22 cellular contexts compared by ENCODE assay signal in genomic region chr1:114729782-114730181, GRCh38. TPM values are rescaled to one million over a fixed set of nuclear protein-coding genes. Genes with fewer than 3 reads are reported as not detected.
DNase-seq lines count a peak whose midpoint lies in the region; ATAC-seq and TF ChIP-seq lines count a peak whose summit lies in the region.
"Had no signal": no experiment of that assay in that cellular context is flagged by ENCODE, and none has a peak within 500 bp of the region (broad histone marks: within the 10 kb centered on the region; RNA-seq: fewer than 3 reads in every experiment).

No MANE protein-coding gene starts in this region.

- no peak overlapping the region for H3K27ac ChIP-seq in Panc1 (ENCODE audit: low read length)
- peak overlapping the region; percentile 74 for H3K27ac ChIP-seq in subcutaneous abdominal adipose tissue (ENCODE audit: low read depth, low read length)
- H3K27ac ChIP-seq: HL-60, KMS-11, RWPE1 had no signal

- no peaks in the 10 kb centered on the region for H3K9me3 Mint-ChIP-seq in activated naive CD8-positive, alpha-beta T cell (ENCODE audit: low read depth)
- no peaks in the 10 kb centered on the region for H3K9me3 Mint-ChIP-seq in activated naive CD8-positive, alpha-beta T cell treated with anti-CD3 and anti-CD28 coated beads for 36 hours
- H3K9me3 Mint-ChIP-seq: GM23338 had no signal

- H3K4me3 ChIP-seq in Panc1 (ENCODE audit: low read depth in 2 of 2, low read length in 2 of 2) (no peak overlapping the region), subcutaneous abdominal adipose tissue (ENCODE audit: low read depth in 1 of 5, low read length in 5 of 5) (no peak overlapping the region)
- H3K4me3 ChIP-seq: GM23338 had no signal

- TF ChIP-seq POLR2A in erythroblast (IDR thresholded peaks at IDR 0.05; ENCODE audit: low read length): no peak

- no peaks in the 10 kb centered on the region for H3K27me3 ChIP-seq in Panc1 (ENCODE audit: control insufficient read depth, insufficient read depth, low read length)
- no peaks in the 10 kb centered on the region for H3K27me3 ChIP-seq in subcutaneous abdominal adipose tissue (ENCODE audit: control insufficient read depth in 5 of 5, insufficient read depth in 4 of 5, low read length in 5 of 5)

- peaks cover 7% of the 10 kb centered on the region for H3K36me3 Mint-ChIP-seq in activated naive CD8-positive, alpha-beta T cell
- H3K36me3 Mint-ChIP-seq in activated naive CD8-positive, alpha-beta T cell treated with anti-CD3 and anti-CD28 coated beads for 36 hours: peaks cover 38% of the 10 kb centered on the region

- no peak for ATAC-seq in Panc1
- ATAC-seq in GM21390 (IDR thresholded peaks at IDR 0.05; ENCODE audit: unreplicated experiment): no peak
- ATAC-seq: GM23338 had no signal

- H3K9ac ChIP-seq in subcutaneous abdominal adipose tissue (ENCODE audit: low read length in 5 of 5): no peak overlapping the region
- H3K9ac ChIP-seq: KMS-11 had no signal

- intact Hi-C loops in Panc1 (cut with micrococcal nuclease; ENCODE audit: unreplicated experiment): no loop called here

- in situ Hi-C loops in Panc1 (cut with HindIII; ENCODE audit: low pct_unique_long_range_greater_than_20kb, low sequenced_read_pairs): no loop called here

- H3K4me3 Mint-ChIP-seq in activated naive CD8-positive, alpha-beta T cell: no peak overlapping the region
- H3K4me3 Mint-ChIP-seq in activated naive CD8-positive, alpha-beta T cell treated with anti-CD3 and anti-CD28 coated beads for 36 hours: no peak overlapping the region
- H3K4me3 Mint-ChIP-seq: GM23338 had no signal

- CTCF ChIA-PET in Panc1 (lab: Charles Lee): no interaction called here

- H3K9me3 ChIP-seq in Panc1 (ENCODE audit: control insufficient read depth, insufficient read depth, low read depth, low read length) (no peaks in the 10 kb centered on the region), subcutaneous abdominal adipose tissue (ENCODE audit: control insufficient read depth in 5 of 5, low read length in 5 of 5) (no peaks in the 10 kb centered on the region)

- peaks cover 14% of the 10 kb centered on the region for H3K4me1 Mint-ChIP-seq in activated naive CD8-positive, alpha-beta T cell (ENCODE audit: low read depth)
- peaks cover 6% of the 10 kb centered on the region for H3K4me1 Mint-ChIP-seq in activated naive CD8-positive, alpha-beta T cell treated with anti-CD3 and anti-CD28 coated beads for 36 hours
- H3K4me1 Mint-ChIP-seq: GM23338 had no signal

- peak overlapping the region; percentile 50 for H3K27ac Mint-ChIP-seq in activated naive CD8-positive, alpha-beta T cell
- no peak overlapping the region for H3K27ac Mint-ChIP-seq in activated naive CD8-positive, alpha-beta T cell treated with anti-CD3 and anti-CD28 coated beads for 36 hours

- no peak for DNase-seq in activated naive CD8-positive, alpha-beta T cell treated with anti-CD3 and anti-CD28 coated beads for 36 hours
- no peak for DNase-seq in Panc1 (ENCODE audit: low read depth, low spot score)
- DNase-seq in globus pallidus (ENCODE audit: low spot score): peak; percentile 12
- DNase-seq in NCI-H1105 treated with DMSO at 0.1 percent for 48 hours (lab: John Stamatoyannopoulos, UW): no peak
- no peak for DNase-seq in erythroblast (lab: John Stamatoyannopoulos, UW)
- DNase-seq: C1 segment of cervical spinal cord, DMS79 treated with DMSO at 0.1 percent for 48 hours, HCEC 1CT, NCI-H1436, NCI-H1930, NCI-H226, NCI-H524, NCI-H82, SIG-M5 had no signal

- H3K36me3 ChIP-seq in Panc1 (ENCODE audit: control insufficient read depth, insufficient read depth, low read length): peaks cover 56% of the 10 kb centered on the region
- H3K36me3 ChIP-seq in subcutaneous abdominal adipose tissue (ENCODE audit: control insufficient read depth in 5 of 5, insufficient read depth in 5 of 5, low read length in 5 of 5): peaks cover 68 to 94% (median 82%) of the 10 kb centered on the region in 5 donors

- no peak for TF ChIP-seq CTCF in Panc1 (IDR thresholded peaks at IDR 0.05)

- H3K4me1 ChIP-seq in Panc1 (ENCODE audit: control insufficient read depth, insufficient read depth, low read length) (no peaks in the 10 kb centered on the region), subcutaneous abdominal adipose tissue (ENCODE audit: control insufficient read depth in 5 of 5, insufficient read depth in 5 of 5, low read length in 5 of 5) (peaks cover 0 to 26% (median 13%) of the 10 kb centered on the region in 5 donors)

- POLR2A ChIA-PET in Panc1 (lab: Charles Lee): no interaction called here

- TSS peak; percentile 16 for BruUV-seq in Panc1 (replicated peaks; lab: Mats Ljungman, UMichigan)

- H3K27me3 Mint-ChIP-seq in activated naive CD8-positive, alpha-beta T cell: no peaks in the 10 kb centered on the region
- no peaks in the 10 kb centered on the region for H3K27me3 Mint-ChIP-seq in activated naive CD8-positive, alpha-beta T cell treated with anti-CD3 and anti-CD28 coated beads for 36 hours

RNA-seq across cellular contexts. Expression of gene NRAS, which starts 13.2 kb away (rescaled TPM):
- 10 to 100 TPM; 67.7 to 69.4 TPM for total RNA-seq in activated naive CD8-positive, alpha-beta T cell treated with anti-CD3 and anti-CD28 coated beads for 36 hours
- total RNA-seq in Panc1 (2021; ENCODE audit: unreplicated experiment): 50.2 TPM
- 20.0 TPM for polyA plus RNA-seq in Panc1 (2012; ENCODE audit: insufficient read length)

RNA-seq across cellular contexts. Expression of gene CSDE1, which starts 28.0 kb away (rescaled TPM):
- 100 to 1,000 TPM; 519 to 530 TPM for total RNA-seq in activated naive CD8-positive, alpha-beta T cell treated with anti-CD3 and anti-CD28 coated beads for 36 hours
- 347 TPM for total RNA-seq in Panc1 (2021; ENCODE audit: unreplicated experiment)
- polyA plus RNA-seq in Panc1 (2012; ENCODE audit: insufficient read length): 170 TPM

RNA-seq across cellular contexts. Expression of gene AMPD1, which starts 34.4 kb away (rescaled TPM):
- not detected for total RNA-seq in activated naive CD8-positive, alpha-beta T cell treated with anti-CD3 and anti-CD28 coated beads for 36 hours
- not detected for total RNA-seq in Panc1 (2021; ENCODE audit: unreplicated experiment)
- not detected for polyA plus RNA-seq in Panc1 (2012; ENCODE audit: insufficient read length)
- total RNA-seq: GM23338, HT1080 had no signal

RNA-seq across cellular contexts. Expression of gene SIKE1, which starts 50.7 kb away (rescaled TPM):
- 10 to 100 TPM; 73.3 to 74.9 TPM for total RNA-seq in activated naive CD8-positive, alpha-beta T cell treated with anti-CD3 and anti-CD28 coated beads for 36 hours
- 29.7 TPM for total RNA-seq in Panc1 (2021; ENCODE audit: unreplicated experiment)
- polyA plus RNA-seq in Panc1 (2012; ENCODE audit: insufficient read length): 22.7 TPM

RNA-seq across cellular contexts. Expression of gene DENND2C, which starts 59.9 kb away (rescaled TPM):
- under 1 TPM; 0.50 to 0.91 TPM for total RNA-seq in activated naive CD8-positive, alpha-beta T cell treated with anti-CD3 and anti-CD28 coated beads for 36 hours
- total RNA-seq in Panc1 (2021; ENCODE audit: unreplicated experiment): 1.1 TPM
- polyA plus RNA-seq in Panc1 (2012; ENCODE audit: insufficient read length): 0.24 TPM
